In the genomic region with DNA sequence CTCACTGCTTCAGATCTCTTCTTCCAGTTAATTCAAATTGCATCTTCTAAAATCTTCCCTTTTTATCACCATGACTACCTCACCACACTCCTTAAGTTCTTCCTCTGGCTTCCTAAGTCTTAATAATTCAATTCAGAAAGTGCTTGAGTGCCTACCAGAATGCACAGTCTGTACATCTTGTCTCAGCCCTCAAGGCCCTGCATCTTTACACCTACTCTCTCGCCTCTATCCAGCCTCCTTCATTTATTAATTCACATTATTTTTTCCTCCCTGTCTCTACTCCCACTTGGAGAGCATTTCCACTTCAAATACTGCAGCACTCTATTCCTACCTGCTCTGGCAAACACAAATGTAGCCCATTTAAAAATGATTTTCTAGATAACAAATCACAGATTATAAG, we compare ENCODE assay signal across 26 cellular contexts.
"Had no signal": no experiment of that assay in that cellular context is flagged by ENCODE, and none has a peak within 500 bp of the region (broad histone marks: within the 10 kb centered on the region; RNA-seq: fewer than 3 reads in every experiment).

No MANE protein-coding gene starts in this region.

- H3K4me1 ChIP-seq: pancreas, prostate gland, right lobe of liver, sigmoid colon, thyroid gland, tibial nerve, upper lobe of left lung, vagina had no signal

- H3K9me3 Mint-ChIP-seq: naive thymus-derived CD8-positive, alpha-beta T cell; nephron; stimulated activated memory B cell treated with anti-CD40 and anti-IgM and Interleukin-4, amounts not matched to agents 10 μg/mL and 1 μg/mL and 100 μg/mL, for 72 hours; stimulated activated naive CD8-positive, alpha-beta T cell treated with anti-CD3 and anti-CD28 coated beads, Interleukin-15, amount 100 ng/mL, for 72 hours had no signal

- H3K4me1 Mint-ChIP-seq: naive B cell; naive thymus-derived CD8-positive, alpha-beta T cell; stimulated activated memory B cell treated with anti-CD40 and anti-IgM and Interleukin-4, amounts not matched to agents 10 μg/mL and 1 μg/mL and 100 μg/mL, for 72 hours; stimulated activated naive CD8-positive, alpha-beta T cell treated with anti-CD3 and anti-CD28 coated beads, Interleukin-15, amount 100 ng/mL, for 72 hours had no signal

- DNase-seq: naive B cell; naive thymus-derived CD8-positive, alpha-beta T cell; occipital lobe; pancreas; right cardiac atrium; right lobe of liver; sigmoid colon; small intestine; stimulated activated CD4-positive, alpha-beta T cell treated with anti-CD3 and anti-CD28 coated beads, Interleukin-15, amount 100 ng/mL, for 24 hours; stimulated activated CD4-positive, alpha-beta T cell treated with anti-CD3 and anti-CD28 coated beads, Interleukin-2, amount 100 ng/mL, for 24 hours; stimulated activated CD4-positive, alpha-beta T cell treated with anti-CD3 and anti-CD28 coated beads, Interleukin-4, amount 100 ng/mL, for 1 hour; stimulated activated CD4-positive, alpha-beta T cell treated with anti-CD3 and anti-CD28 coated beads, Interleukin-4, amount 100 ng/mL, for 4 hours; stimulated activated CD8-positive, alpha-beta memory T cell treated with anti-CD3 and anti-CD28 coated beads, Interleukin-4, amount 100 ng/mL, for 48 hours; stimulated activated naive CD4-positive, alpha-beta T cell; stimulated activated naive CD8-positive, alpha-beta T cell treated with anti-CD3 and anti-CD28 coated beads, Interleukin-15, amount 100 ng/mL, for 72 hours; stimulated activated naive CD8-positive, alpha-beta T cell treated with anti-CD3 and anti-CD28 coated beads, Interleukin-15, Interleukin-2, amounts not matched to agents 100 U/mL and 50 U/mL, for 24 hours; thyroid gland; trophoblast cell; upper lobe of left lung had no signal

- H3K4me3 Mint-ChIP-seq: naive B cell; naive thymus-derived CD8-positive, alpha-beta T cell; nephron; neural progenitor cell; stimulated activated memory B cell treated with anti-CD40 and anti-IgM and Interleukin-4, amounts not matched to agents 10 μg/mL and 1 μg/mL and 100 μg/mL, for 72 hours; stimulated activated naive CD8-positive, alpha-beta T cell treated with anti-CD3 and anti-CD28 coated beads, Interleukin-15, amount 100 ng/mL, for 72 hours had no signal

- H3K27me3 Mint-ChIP-seq: stimulated activated naive CD8-positive, alpha-beta T cell treated with anti-CD3 and anti-CD28 coated beads, Interleukin-15, amount 100 ng/mL, for 72 hours had no signal

- H3K27ac ChIP-seq: neural progenitor cell, pancreas, prostate gland, right lobe of liver, sigmoid colon, thoracic aorta, thyroid gland, tibial nerve, upper lobe of left lung, vagina had no signal

- H3K27me3 ChIP-seq: neural progenitor cell, pancreas, right lobe of liver, sigmoid colon, thyroid gland, tibial nerve, upper lobe of left lung, vagina had no signal

- H3K27ac Mint-ChIP-seq: naive B cell; naive thymus-derived CD8-positive, alpha-beta T cell; nephron; neural progenitor cell; stimulated activated memory B cell treated with anti-CD40 and anti-IgM and Interleukin-4, amounts not matched to agents 10 μg/mL and 1 μg/mL and 100 μg/mL, for 72 hours; stimulated activated naive CD8-positive, alpha-beta T cell treated with anti-CD3 and anti-CD28 coated beads, Interleukin-15, amount 100 ng/mL, for 72 hours had no signal

- H3K4me3 ChIP-seq: neural progenitor cell, pancreas, prostate gland, right lobe of liver, sigmoid colon, thoracic aorta, thyroid gland, tibial nerve, upper lobe of left lung, vagina had no signal

- H2AFZ ChIP-seq: neural progenitor cell had no signal

- H3K9me3 ChIP-seq: pancreas, prostate gland, right lobe of liver, sigmoid colon, thyroid gland, upper lobe of left lung, vagina had no signal

- H3K36me3 ChIP-seq: pancreas, prostate gland, right lobe of liver, sigmoid colon, thoracic aorta, thyroid gland, tibial nerve, upper lobe of left lung, vagina had no signal

- H3K36me3 Mint-ChIP-seq: naive B cell; naive thymus-derived CD8-positive, alpha-beta T cell; stimulated activated memory B cell treated with anti-CD40 and anti-IgM and Interleukin-4, amounts not matched to agents 10 μg/mL and 1 μg/mL and 100 μg/mL, for 72 hours had no signal

- H3K4me2 ChIP-seq: neural progenitor cell had no signal

- H3K9ac ChIP-seq: neural progenitor cell had no signal

- ATAC-seq: naive thymus-derived CD8-positive, alpha-beta T cell; pancreas; right cardiac atrium; right lobe of liver; stimulated activated memory B cell treated with anti-CD40 and anti-IgM and Interleukin-4, amounts not matched to agents 10 μg/mL and 1 μg/mL and 100 μg/mL, for 72 hours; stimulated activated naive CD8-positive, alpha-beta T cell treated with anti-CD3 and anti-CD28 coated beads, Interleukin-15, amount 100 ng/mL, for 72 hours; stimulated activated naive CD8-positive, alpha-beta T cell treated with anti-CD3 and anti-CD28 coated beads, Interleukin-15, Interleukin-2, amounts not matched to agents 100 U/mL and 50 U/mL, for 24 hours had no signal
